In the genomic region with DNA sequence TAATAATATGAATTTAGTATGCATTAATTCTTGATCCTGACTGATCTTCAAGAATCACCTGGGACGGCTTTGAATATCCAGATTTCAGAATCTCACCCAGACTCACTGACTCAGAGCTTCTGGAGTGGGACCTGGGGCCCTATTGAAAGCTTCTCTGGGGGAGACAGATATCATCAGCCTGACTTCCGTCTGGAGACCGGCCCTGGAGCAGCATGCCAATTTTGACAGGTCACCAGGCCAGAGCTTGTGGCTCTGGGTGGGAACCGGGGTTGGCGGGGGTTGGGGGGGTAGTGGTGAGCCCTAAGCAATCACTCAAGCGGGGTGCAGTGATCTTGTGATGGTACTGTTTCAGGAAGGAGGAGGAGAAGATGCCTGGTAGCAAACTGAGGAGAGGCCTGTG, we compare ENCODE assay signal across 22 cellular contexts.
"Had no signal": no experiment of that assay in that cellular context is flagged by ENCODE, and none has a peak within 500 bp of the region (broad histone marks: within the 10 kb centered on the region; RNA-seq: fewer than 3 reads in every experiment).

No MANE protein-coding gene starts in this region.

- H3K27me3 Mint-ChIP-seq: activated CD4-positive, alpha-beta T cell treated with anti-CD3 and anti-CD28 coated beads for 36 hours; activated CD8-positive, alpha-beta T cell treated with anti-CD3 and anti-CD28 coated beads for 36 hours; activated naive CD8-positive, alpha-beta T cell treated with anti-CD3 and anti-CD28 coated beads, Interleukin-2, amount 10 ng/mL, durations not matched to agents 7 days and 5 days had no signal

- H3K36me3 ChIP-seq: adrenal gland had no signal

- H2AFZ ChIP-seq: PC-9 had no signal

- H3K36me3 Mint-ChIP-seq: activated naive CD8-positive, alpha-beta T cell treated with anti-CD3 and anti-CD28 coated beads, Interleukin-2, amount 10 ng/mL, durations not matched to agents 7 days and 5 days had no signal

- H3K4me1 Mint-ChIP-seq: activated CD4-positive, alpha-beta T cell treated with anti-CD3 and anti-CD28 coated beads for 36 hours; activated naive CD8-positive, alpha-beta T cell treated with anti-CD3 and anti-CD28 coated beads, Interleukin-2, amount 10 ng/mL, durations not matched to agents 7 days and 5 days had no signal

- H3K27ac Mint-ChIP-seq: activated CD4-positive, alpha-beta T cell treated with anti-CD3 and anti-CD28 coated beads for 36 hours; activated CD8-positive, alpha-beta T cell treated with anti-CD3 and anti-CD28 coated beads for 36 hours; activated naive CD8-positive, alpha-beta T cell treated with anti-CD3 and anti-CD28 coated beads, Interleukin-2, amount 10 ng/mL, durations not matched to agents 7 days and 5 days; activated T-cell treated with anti-CD3 and anti-CD28 coated beads, Interleukin-2, amount 50 U/mL, for 72 hours; activated T-helper 2 cell treated with anti-CD3 and anti-CD28 coated beads, Interferon-gamma antibody, Interleukin-2, Interleukin-4, amounts not matched to agents 10 μg/mL and 5 μg/mL and 100 μg/mL, durations not matched to agents 14 hours and 24 hours and 36 hours; T-helper 1 cell treated with Interleukin-12 subunit alpha and Interleukin-12 subunit beta and Interleukin-4 antibody, amounts not matched to agents 30 μg/mL and 1 μg/mL, for 36 hours had no signal

- H3K9ac ChIP-seq: KMS-11 had no signal

- ATAC-seq: activated CD4-positive, alpha-beta T cell treated with anti-CD3 and anti-CD28 coated beads for 36 hours; activated CD8-positive, alpha-beta T cell treated with anti-CD3 and anti-CD28 coated beads for 36 hours; activated T-cell treated with anti-CD3 and anti-CD28 coated beads, Interleukin-2, amount 50 U/mL, for 72 hours; body of pancreas had no signal

- H3K4me1 ChIP-seq: adrenal gland, body of pancreas had no signal

- H3K9me3 Mint-ChIP-seq: activated CD8-positive, alpha-beta T cell treated with anti-CD3 and anti-CD28 coated beads for 36 hours; activated naive CD8-positive, alpha-beta T cell treated with anti-CD3 and anti-CD28 coated beads, Interleukin-2, amount 10 ng/mL, durations not matched to agents 7 days and 5 days; activated T-cell treated with anti-CD3 and anti-CD28 coated beads, Interleukin-2, amount 50 U/mL, for 72 hours; activated T-helper 2 cell treated with anti-CD3 and anti-CD28 coated beads, Interferon-gamma antibody, Interleukin-2, Interleukin-4, amounts not matched to agents 10 μg/mL and 5 μg/mL and 100 μg/mL, durations not matched to agents 14 hours and 24 hours and 36 hours; T-helper 1 cell treated with Interleukin-12 subunit alpha and Interleukin-12 subunit beta and Interleukin-4 antibody, amounts not matched to agents 30 μg/mL and 1 μg/mL, for 36 hours had no signal

- H3K4me3 ChIP-seq: adrenal gland, body of pancreas, PC-9 had no signal

- H3K4me2 ChIP-seq: KMS-11, PC-9 had no signal

- DNase-seq: activated CD4-positive, alpha-beta T cell treated with anti-CD3 and anti-CD28 coated beads for 36 hours; activated CD8-positive, alpha-beta memory T cell treated with anti-CD3 and anti-CD28 coated beads, Interleukin-2, amount 50 U/mL, for 4 hours; activated CD8-positive, alpha-beta T cell treated with anti-CD3 and anti-CD28 coated beads for 36 hours; activated gamma-delta T cell treated with Interleukin-2 at 50 U/mL for 16 hours; activated naive CD4-positive, alpha-beta T cell treated with anti-CD3 and anti-CD28 coated beads, Interleukin-2, amount 50 U/mL, for 16 hours; activated naive CD8-positive, alpha-beta T cell treated with anti-CD3 and anti-CD28 coated beads, Interleukin-2, amount 10 ng/mL, durations not matched to agents 7 days and 5 days; activated T-cell treated with anti-CD3 and anti-CD28 coated beads, Interleukin-2, amount 50 U/mL, for 72 hours; adrenal gland; anterior cingulate cortex; body of pancreas; central memory CD4-positive, alpha-beta T cell; NCI-H1092; NCI-H1417; NCI-H2029; NCI-H524; PC-9; SIG-M5 had no signal

- H3K4me3 Mint-ChIP-seq: activated CD4-positive, alpha-beta T cell treated with anti-CD3 and anti-CD28 coated beads for 36 hours; activated CD8-positive, alpha-beta T cell treated with anti-CD3 and anti-CD28 coated beads for 36 hours; activated naive CD8-positive, alpha-beta T cell treated with anti-CD3 and anti-CD28 coated beads, Interleukin-2, amount 10 ng/mL, durations not matched to agents 7 days and 5 days; activated T-cell treated with anti-CD3 and anti-CD28 coated beads, Interleukin-2, amount 50 U/mL, for 72 hours; T-helper 1 cell treated with Interleukin-12 subunit alpha and Interleukin-12 subunit beta and Interleukin-4 antibody, amounts not matched to agents 30 μg/mL and 1 μg/mL, for 36 hours had no signal

- H3K27ac ChIP-seq: adrenal gland, body of pancreas, KMS-11, PC-9 had no signal

- H3K9me3 ChIP-seq: adrenal gland, body of pancreas had no signal

- FAIRE-seq: bronchial epithelial cell, TTC549 had no signal

- H3K27me3 ChIP-seq: adrenal gland, body of pancreas had no signal
